In the genomic region with DNA sequence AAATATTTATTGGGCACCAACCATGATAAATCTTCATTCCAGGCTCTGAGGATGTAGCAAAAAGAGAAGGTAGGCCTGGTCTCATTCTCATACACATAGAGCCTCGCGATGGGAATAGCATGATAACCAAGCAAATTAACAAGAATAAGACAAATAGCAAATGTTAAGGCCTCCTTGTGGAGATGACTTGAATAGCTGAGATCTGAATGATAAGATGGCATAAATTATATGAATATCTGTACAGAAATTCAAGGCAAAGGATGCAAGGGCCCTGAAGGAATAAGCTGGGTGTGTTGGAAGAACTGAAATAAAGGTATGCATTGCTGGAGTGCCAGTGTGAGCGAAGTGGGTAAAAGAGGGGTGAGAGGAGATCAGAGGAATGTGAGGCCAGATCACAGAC, we compare ENCODE assay signal across 28 cellular contexts.
"Had no signal": no experiment of that assay in that cellular context is flagged by ENCODE, and none has a peak within 500 bp of the region (broad histone marks: within the 10 kb centered on the region; RNA-seq: fewer than 3 reads in every experiment).

No MANE protein-coding gene starts in this region.

- H3K4me1 Mint-ChIP-seq: activated B cell treated with CpG ODN at 0.5 μM for 24 hours; activated CD4-positive, alpha-beta T cell treated with anti-CD3 and anti-CD28 coated beads for 36 hours; activated naive CD8-positive, alpha-beta T cell treated with anti-CD3 and anti-CD28 coated beads for 36 hours; naive B cell; neural crest cell; stimulated activated naive B cell treated with anti-CD40 and anti-IgM and Interleukin-4, amounts not matched to agents 10 μg/mL and 1 μg/mL and 100 μg/mL, for 72 hours; T-helper 17 cell had no signal

- DNase-seq: activated B cell treated with CpG ODN at 0.5 μM for 24 hours; activated CD4-positive, alpha-beta T cell treated with anti-CD3 and anti-CD28 coated beads for 36 hours; activated CD4-positive, alpha-beta T cell treated with anti-CD3 and anti-CD28 coated beads, Interleukin-2, amount 50 U/mL, for 4 hours; activated CD8-positive, alpha-beta memory T cell treated with anti-CD3 and anti-CD28 coated beads for 24 hours; activated CD8-positive, alpha-beta memory T cell treated with anti-CD3 and anti-CD28 coated beads, Interleukin-2, amount 50 U/mL, for 48 hours; activated naive CD4-positive, alpha-beta T cell treated with Interleukin-2 at 50 U/mL for 16 hours; activated naive CD8-positive, alpha-beta T cell treated with anti-CD3 and anti-CD28 coated beads for 36 hours; activated T-cell treated with anti-CD3 and anti-CD28 coated beads, Interleukin-2, amount 50 U/mL, for 4 hours; amniotic stem cell; effector CD4-positive, alpha-beta T cell; gastrocnemius medialis; head of caudate nucleus; islet precursor cell; left colon; lower lobe of right lung; mesendoderm; naive B cell; sigmoid colon; stimulated activated CD4-positive, alpha-beta T cell treated with anti-CD3 and anti-CD28 coated beads, Interleukin-2, amount 100 ng/mL, for 48 hours; stimulated activated CD8-positive, alpha-beta memory T cell treated with anti-CD3 and anti-CD28 coated beads, Interleukin-4, amount 100 ng/mL, for 48 hours; stimulated activated naive B cell treated with anti-CD40 and anti-IgM and Interleukin-4, amounts not matched to agents 10 μg/mL and 1 μg/mL and 100 μg/mL, for 72 hours; SW 1271; T-helper 17 cell; upper lobe of right lung had no signal

- H3K4me1 ChIP-seq: gastrocnemius medialis, lower lobe of right lung, sigmoid colon, upper lobe of right lung had no signal

- H3K4me3 ChIP-seq: gastrocnemius medialis, lower lobe of right lung, sigmoid colon, smooth muscle cell, thoracic aorta, upper lobe of right lung had no signal

- ATAC-seq: activated CD4-positive, alpha-beta T cell treated with anti-CD3 and anti-CD28 coated beads for 36 hours; activated T-cell treated with anti-CD3 and anti-CD28 coated beads, Interleukin-2, amount 50 U/mL, for 4 hours; gastrocnemius medialis; left colon; lower lobe of right lung; stimulated activated naive B cell treated with anti-CD40 and anti-IgM and Interleukin-4, amounts not matched to agents 10 μg/mL and 1 μg/mL and 100 μg/mL, for 72 hours; T-helper 17 cell; upper lobe of right lung had no signal

- H3K27me3 Mint-ChIP-seq: activated B cell treated with CpG ODN at 0.5 μM for 24 hours; activated CD4-positive, alpha-beta T cell treated with anti-CD3 and anti-CD28 coated beads for 36 hours; activated naive CD8-positive, alpha-beta T cell treated with anti-CD3 and anti-CD28 coated beads for 36 hours; naive B cell; stimulated activated naive B cell treated with anti-CD40 and anti-IgM and Interleukin-4, amounts not matched to agents 10 μg/mL and 1 μg/mL and 100 μg/mL, for 72 hours; T-helper 17 cell had no signal

- H3K27me3 ChIP-seq: gastrocnemius medialis, sigmoid colon, upper lobe of right lung had no signal

- H3K9me3 ChIP-seq: gastrocnemius medialis, lower lobe of right lung, sigmoid colon, thoracic aorta, upper lobe of right lung had no signal

- H3K36me3 Mint-ChIP-seq: activated naive CD8-positive, alpha-beta T cell treated with anti-CD3 and anti-CD28 coated beads for 36 hours; naive B cell; stimulated activated naive B cell treated with anti-CD40 and anti-IgM and Interleukin-4, amounts not matched to agents 10 μg/mL and 1 μg/mL and 100 μg/mL, for 72 hours had no signal

- H3K27ac ChIP-seq: gastrocnemius medialis, lower lobe of right lung, sigmoid colon, thoracic aorta, upper lobe of right lung had no signal

- H3K4me3 Mint-ChIP-seq: activated B cell treated with CpG ODN at 0.5 μM for 24 hours; activated CD4-positive, alpha-beta T cell treated with anti-CD3 and anti-CD28 coated beads for 36 hours; activated naive CD8-positive, alpha-beta T cell treated with anti-CD3 and anti-CD28 coated beads for 36 hours; activated T-cell treated with anti-CD3 and anti-CD28 coated beads, Interleukin-2, amount 50 U/mL, for 4 hours; dendritic cell treated with granulocyte-macrophage colony-stimulating factor and Interleukin-4, amounts not matched to agents 40 ng/mL and 50 ng/mL, for 4 days; naive B cell; neural crest cell; stimulated activated naive B cell treated with anti-CD40 and anti-IgM and Interleukin-4, amounts not matched to agents 10 μg/mL and 1 μg/mL and 100 μg/mL, for 72 hours; T-helper 17 cell had no signal

- H3K36me3 ChIP-seq: gastrocnemius medialis, lower lobe of right lung, sigmoid colon, thoracic aorta, upper lobe of right lung had no signal

- H3K9me3 Mint-ChIP-seq: activated B cell treated with CpG ODN at 0.5 μM for 24 hours; activated naive CD8-positive, alpha-beta T cell treated with anti-CD3 and anti-CD28 coated beads for 36 hours; dendritic cell treated with granulocyte-macrophage colony-stimulating factor and Interleukin-4, amounts not matched to agents 40 ng/mL and 50 ng/mL, for 4 days; neural crest cell; stimulated activated naive B cell treated with anti-CD40 and anti-IgM and Interleukin-4, amounts not matched to agents 10 μg/mL and 1 μg/mL and 100 μg/mL, for 72 hours had no signal

- H3K27ac Mint-ChIP-seq: activated B cell treated with CpG ODN at 0.5 μM for 24 hours; activated CD4-positive, alpha-beta T cell treated with anti-CD3 and anti-CD28 coated beads for 36 hours; activated naive CD8-positive, alpha-beta T cell treated with anti-CD3 and anti-CD28 coated beads for 36 hours; dendritic cell treated with granulocyte-macrophage colony-stimulating factor and Interleukin-4, amounts not matched to agents 40 ng/mL and 50 ng/mL, for 4 days; naive B cell; stimulated activated naive B cell treated with anti-CD40 and anti-IgM and Interleukin-4, amounts not matched to agents 10 μg/mL and 1 μg/mL and 100 μg/mL, for 72 hours; T-helper 17 cell had no signal
